Comparison of ENCODE assay signal across 8 cellular contexts in the genomic region with DNA sequence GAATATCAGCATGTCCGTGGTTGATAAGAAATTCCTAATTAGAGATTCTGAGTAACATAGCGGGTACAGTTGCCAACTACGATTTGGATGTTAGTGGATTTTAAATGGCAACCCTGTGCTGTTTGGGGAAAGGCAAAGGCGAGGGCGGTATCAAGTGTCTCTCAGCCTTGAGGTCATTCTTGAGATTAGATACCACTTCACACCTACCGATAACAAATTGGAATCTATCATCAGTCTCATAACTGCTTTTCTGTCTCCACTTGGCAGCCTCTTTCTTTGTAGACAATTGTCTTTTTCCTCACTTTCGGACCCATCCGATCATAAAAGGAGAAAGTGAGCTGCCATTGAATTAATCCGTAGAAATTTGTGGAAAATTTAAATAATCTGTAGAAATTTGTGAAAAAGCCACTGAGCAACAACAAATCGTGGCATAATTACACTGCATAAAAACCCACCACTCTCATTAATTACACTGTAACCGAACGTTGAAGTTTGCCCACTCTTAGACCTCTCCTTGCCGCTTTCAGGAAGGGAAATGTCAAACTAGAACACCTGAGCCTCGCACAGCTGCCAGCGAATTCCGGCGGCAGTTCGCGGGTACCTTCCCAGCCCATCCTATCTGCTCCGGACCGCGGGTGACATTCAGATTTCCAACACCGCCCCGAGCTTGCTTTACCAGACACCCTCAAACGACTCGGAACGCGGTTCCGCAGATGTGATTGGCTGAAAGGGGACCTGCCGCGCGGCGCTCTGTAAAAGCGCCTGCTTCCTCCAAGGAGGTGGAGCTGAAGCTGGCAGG. TPM values are rescaled to one million over a fixed set of nuclear protein-coding genes. Genes with fewer than 3 reads are reported as not detected.
A peak's percentile ranks its signal among the peaks of the same experiment; 100 is the strongest.
DNase-seq lines count a peak whose midpoint lies in the region; ATAC-seq and TF ChIP-seq lines count a peak whose summit lies in the region.

No MANE protein-coding gene starts in this region.

- H3K9me3 ChIP-seq in BLaER1 treated with 17β-estradiol and CSF1 and Interleukin-3, amounts not matched to agents 10 nM and 100 nM (replicated peaks in 1 of 11) = peaks cover 0 to 9% (median 0%) of the 10 kb centered on the region in 11 experiments; a peak in 4 of 22 replicates
- H3K9me3 ChIP-seq in MM.1S (replicated peaks; ENCODE audit: insufficient read depth, low read length) (no peaks in the 10 kb centered on the region), breast epithelium (no peaks in the 10 kb centered on the region), skeletal muscle satellite cell (replicated peaks; ENCODE audit: low read length) (no peaks in the 10 kb centered on the region)

- H3K4me3 Mint-ChIP-seq in T-helper 1 cell treated with Interleukin-12 subunit alpha and Interleukin-12 subunit beta and Interleukin-4 antibody, amounts not matched to agents 30 μg/mL and 1 μg/mL, for 36 hours = peak overlapping the region; percentile 87
- H3K4me3 Mint-ChIP-seq in immature natural killer cell = peak overlapping the region; percentile 91 to 97 (median 95)

- no peaks in the 10 kb centered on the region for H3K36me3 Mint-ChIP-seq in T-helper 1 cell treated with Interleukin-12 subunit alpha and Interleukin-12 subunit beta and Interleukin-4 antibody, amounts not matched to agents 30 μg/mL and 1 μg/mL, for 36 hours (ENCODE audit: low read depth)
- H3K36me3 Mint-ChIP-seq in immature natural killer cell = no peaks in the 10 kb centered on the region

- H3K27me3 ChIP-seq in BLaER1 treated with 17β-estradiol and CSF1 and Interleukin-3, amounts not matched to agents 10 nM and 100 nM = peaks cover 15 to 28% (median 21%) of the 10 kb centered on the region in 11 experiments; a peak in 19 of 22 replicates
- peaks cover 23% of the 10 kb centered on the region for H3K27me3 ChIP-seq in MM.1S (replicated peaks; ENCODE audit: insufficient read depth, low read length)
- H3K27me3 ChIP-seq in breast epithelium = no peaks in the 10 kb centered on the region
- H3K27me3 ChIP-seq in skeletal muscle satellite cell (ENCODE audit: control insufficient read depth, insufficient read depth, low read length) = no peaks in the 10 kb centered on the region

- TF ChIP-seq CTCF in MM.1S (IDR thresholded peaks at IDR 0.05; ENCODE audit: low read length) = no peak
- TF ChIP-seq CTCF in breast epithelium (IDR thresholded peaks at IDR 0.05) = no peak

- ATAC-seq in GM21515 (IDR thresholded peaks at IDR 0.05; ENCODE audit: unreplicated experiment) (peak; percentile 9), HG03457 (IDR thresholded peaks at IDR 0.05; ENCODE audit: unreplicated experiment) (no peak)

- peak overlapping the region in 10 of 11 experiments; percentile 51 to 94 (median 90); a peak in 21 of 22 replicates for H3K27ac ChIP-seq in BLaER1 treated with 17β-estradiol and CSF1 and Interleukin-3, amounts not matched to agents 10 nM and 100 nM
- H3K27ac ChIP-seq in MM.1S (ENCODE audit: low read length) = peak overlapping the region; percentile 17; the same call in 1 of the 2 replicates
- H3K27ac ChIP-seq in breast epithelium = peak overlapping the region; percentile 96 to 97

- H3K79me2 ChIP-seq in MM.1S (ENCODE audit: low read length) = peaks cover 19% of the 10 kb centered on the region

- H4K20me1 ChIP-seq in BLaER1 treated with 17β-estradiol and CSF1 and Interleukin-3, amounts not matched to agents 10 nM and 100 nM = peaks cover 26 to 40% (median 34%) of the 10 kb centered on the region in 11 experiments; a peak in 21 of 22 replicates
- 0 out of 2 replicates have a peak, but pooled peaks cover 3% of the 10 kb centered on the region for H4K20me1 ChIP-seq in MM.1S (ENCODE audit: insufficient read depth, low read length)

- intact Hi-C loops in breast epithelium (cut with DNase I; ENCODE audit: low total_unique reads) = no loop called here

- H3F3A ChIP-seq in MM.1S (ENCODE audit: insufficient read depth, low read length) = peaks cover 35% of the 10 kb centered on the region

- peak overlapping the region; percentile 90 for H2AFZ ChIP-seq in MM.1S (ENCODE audit: low read length)

- H3K27me3 Mint-ChIP-seq in T-helper 1 cell treated with Interleukin-12 subunit alpha and Interleukin-12 subunit beta and Interleukin-4 antibody, amounts not matched to agents 30 μg/mL and 1 μg/mL, for 36 hours (ENCODE audit: low read depth) = peaks cover 88% of the 10 kb centered on the region
- peaks cover 44 to 55% (median 49%) of the 10 kb centered on the region in 3 donors for H3K27me3 Mint-ChIP-seq in immature natural killer cell (ENCODE audit: low read depth in 3 of 3)

- peak overlapping the region; percentile 59 for H3K27ac Mint-ChIP-seq in T-helper 1 cell treated with Interleukin-12 subunit alpha and Interleukin-12 subunit beta and Interleukin-4 antibody, amounts not matched to agents 30 μg/mL and 1 μg/mL, for 36 hours
- H3K27ac Mint-ChIP-seq in immature natural killer cell = peak overlapping the region in 1 of 6 donors; percentile 24

- H3K4me1 ChIP-seq in BLaER1 treated with 17β-estradiol and CSF1 and Interleukin-3, amounts not matched to agents 10 nM and 100 nM = peaks cover 45 to 70% (median 52%) of the 10 kb centered on the region in 10 experiments
- H3K4me1 ChIP-seq in MM.1S (ENCODE audit: low read length) (peaks cover 19% of the 10 kb centered on the region), breast epithelium (peaks cover 0 to 15% of the 10 kb centered on the region in 2 donors), skeletal muscle satellite cell (ENCODE audit: control insufficient read depth, insufficient read depth, low read length) (peaks cover 17% of the 10 kb centered on the region)

- no peaks in the 10 kb centered on the region for H3K9me3 Mint-ChIP-seq in T-helper 1 cell treated with Interleukin-12 subunit alpha and Interleukin-12 subunit beta and Interleukin-4 antibody, amounts not matched to agents 30 μg/mL and 1 μg/mL, for 36 hours
- peaks cover 0 to 2% (median 0%) of the 10 kb centered on the region in 6 donors for H3K9me3 Mint-ChIP-seq in immature natural killer cell

- H3K4me2 ChIP-seq in BLaER1 treated with 17β-estradiol and CSF1 and Interleukin-3, amounts not matched to agents 10 nM and 100 nM = peak overlapping the region; percentile 77 to 99 (median 93)
- H3K4me2 ChIP-seq in MM.1S (ENCODE audit: low read depth, low read length) (peak overlapping the region; percentile 100), skeletal muscle satellite cell (ENCODE audit: low read length) (peak overlapping the region; percentile 88)

- H3K9me2 ChIP-seq in MM.1S (replicated peaks; ENCODE audit: insufficient read depth, low read length) = no peaks in the 10 kb centered on the region

- TF ChIP-seq POLR2A in breast epithelium (IDR thresholded peaks at IDR 0.05) = no peak

- peak overlapping the region; percentile 84 to 95 (median 91) for H3K4me3 ChIP-seq in BLaER1 treated with 17β-estradiol and CSF1 and Interleukin-3, amounts not matched to agents 10 nM and 100 nM
- H3K4me3 ChIP-seq in MM.1S (ENCODE audit: low read length) (peak overlapping the region; percentile 86), breast epithelium (peak overlapping the region; percentile 81 to 98 (median 95)), skeletal muscle satellite cell (ENCODE audit: low read length) (peak overlapping the region; percentile 91)

- H3K9ac ChIP-seq in BLaER1 treated with 17β-estradiol and CSF1 and Interleukin-3, amounts not matched to agents 10 nM and 100 nM = peak overlapping the region; percentile 83 to 95 (median 92); a peak in 21 of 22 replicates
- peak overlapping the region; percentile 13; the same call in 1 of the 2 replicates for H3K9ac ChIP-seq in MM.1S (ENCODE audit: low read length)
- peak overlapping the region; percentile 99 for H3K9ac ChIP-seq in skeletal muscle satellite cell (ENCODE audit: low read depth, low read length)

- peak; percentile 54 for DNase-seq in MM.1S
- peak; percentile 67 for DNase-seq in breast epithelium (ENCODE audit: low spot score in 2 of 2)
- no peak for DNase-seq in immature natural killer cell

- peaks cover 43% of the 10 kb centered on the region for H3K4me1 Mint-ChIP-seq in T-helper 1 cell treated with Interleukin-12 subunit alpha and Interleukin-12 subunit beta and Interleukin-4 antibody, amounts not matched to agents 30 μg/mL and 1 μg/mL, for 36 hours (ENCODE audit: low read depth)
- peaks cover 52 to 69% of the 10 kb centered on the region in 2 donors for H3K4me1 Mint-ChIP-seq in immature natural killer cell

- H3K36me3 ChIP-seq in BLaER1 treated with 17β-estradiol and CSF1 and Interleukin-3, amounts not matched to agents 10 nM and 100 nM = peaks cover 0 to 4% (median 0%) of the 10 kb centered on the region in 11 experiments; a peak in 1 of 22 replicates
- H3K36me3 ChIP-seq in MM.1S (replicated peaks; ENCODE audit: insufficient read depth, low read length) (no peaks in the 10 kb centered on the region), breast epithelium (no peaks in the 10 kb centered on the region), skeletal muscle satellite cell (ENCODE audit: insufficient read depth, low read length) (peaks cover 46% of the 10 kb centered on the region)

RNA-seq across cellular contexts. Expression of a gene that starts 0.8 kb away (rescaled TPM):
- total RNA-seq in breast epithelium = 10 to 100 TPM; 22.0 to 23.1 (median 22.1) TPM
- under 1 TPM in 1 of 3 donors, not detected in 2; 0.27 TPM for polyA plus RNA-seq in immature natural killer cell
- 30.7 and 89.3 TPM in 2 replicates for total RNA-seq in skeletal muscle satellite cell (2012; rRNA removed)

Comparison
In these comparisons a context has a peak if more than half of its experiments do, and no peak if none do; other contexts are left out.
1. H3K27ac ChIP-seq: peak in every context shown above with its lines; median percentile 96 in breast epithelium; 90 in BLaER1 treated with 17β-estradiol and CSF1 and Interleukin-3, amounts not matched to agents 10 nM and 100 nM; 17 in MM.1S.
2. H3K9ac ChIP-seq: peak in every context shown above with its lines; median percentile 99 in skeletal muscle satellite cell; 92 in BLaER1 treated with 17β-estradiol and CSF1 and Interleukin-3, amounts not matched to agents 10 nM and 100 nM; 13 in MM.1S.
3. DNase-seq: peak in MM.1S (single experiment) and breast epithelium (2 of 2); none in immature natural killer cell (0 of 3).
4. Peak in every context shown above with its lines, with median percentiles within 50 percentile points of each other: H3K4me2 ChIP-seq and H3K4me3 ChIP-seq.